20 cellular contexts compared by ENCODE assay signal in genomic region chr3:39211332-39212130, GRCh38. TPM values are rescaled to one million over a fixed set of nuclear protein-coding genes. Genes with fewer than 3 reads are reported as not detected.
DNase-seq lines count a peak whose midpoint lies in the region; FAIRE-seq and TF ChIP-seq lines count a peak whose summit lies in the region.
"Had no signal": no experiment of that assay in that cellular context is flagged by ENCODE, and none has a peak within 500 bp of the region (broad histone marks: within the 10 kb centered on the region; RNA-seq: fewer than 3 reads in every experiment).

No MANE protein-coding gene starts in this region.

- no peaks in the 10 kb centered on the region for H3K23me2 ChIP-seq in H9 (ENCODE audit: insufficient read length, low read depth, low read length, poor library complexity, severe bottlenecking)
- H3K23me2 ChIP-seq in H1 (ENCODE audit: low read depth, low read length): no peaks in the 10 kb centered on the region

- H3K36me3 ChIP-seq in H1 (ENCODE audit: control insufficient read depth in 2 of 4, insufficient read depth in 4 of 4, low read length in 3 of 4) (no peaks in the 10 kb centered on the region), iPS-20b (ENCODE audit: insufficient read depth, low read depth, low read length) (no peaks in the 10 kb centered on the region), brain microvascular endothelial cell (replicated peaks) (no peaks in the 10 kb centered on the region)
- H3K36me3 ChIP-seq: BE2C had no signal

- H4K5ac ChIP-seq in H9 (ENCODE audit: insufficient read length, low read depth, low read length): no peak overlapping the region
- no peak overlapping the region for H4K5ac ChIP-seq in H1 (ENCODE audit: insufficient read length, low read depth, low read length)

- H2AK5ac ChIP-seq in H9 (ENCODE audit: insufficient read length, low read length) (no peak overlapping the region), H1 (ENCODE audit: low read depth, low read length) (no peak overlapping the region)

- DNase-seq in H9 (peak; percentile 65), H1 (ENCODE audit: low read depth in 1 of 2, low spot score in 2 of 2) (no peak), ureter (ENCODE audit: low spot score) (peak; percentile 12), brain microvascular endothelial cell (no peak), activated T-cell treated with anti-CD3 and anti-CD28 coated beads for 4 hours (no peak), GM10248 (ENCODE audit: extremely low spot score) (no peak)
- DNase-seq: BE2C, EL, MV-4-11, NCI-H1694 treated with DMSO at 0.1 percent for 48 hours, NCI-H446 treated with DMSO at 0.1 percent for 48 hours, NCI-H526 treated with DMSO at 0.1 percent for 48 hours, PC-3, Right ventricle myocardium superior had no signal

- H3K9me3 Mint-ChIP-seq in H9: peaks cover 0 to 4% of the 10 kb centered on the region in 2 experiments; a peak in 1 of 5 replicates
- H3K9me3 Mint-ChIP-seq: IgD-negative memory B cell had no signal

- H3K27ac ChIP-seq in H9 (ENCODE audit: insufficient read length, low read depth, low read length): no peak overlapping the region
- H3K27ac ChIP-seq in H1 (ENCODE audit: low read depth, low read length): no peak overlapping the region
- H3K27ac ChIP-seq in iPS-20b (ENCODE audit: low read length): no peak overlapping the region
- H3K27ac ChIP-seq in brain microvascular endothelial cell: no peak overlapping the region

- peaks cover 35 to 37% of the 10 kb centered on the region in 2 experiments for H3K4me1 Mint-ChIP-seq in H9

- peaks cover 4% of the 10 kb centered on the region for H3K4me1 ChIP-seq in H9 (ENCODE audit: insufficient read depth, low read length)
- peaks cover 0 to 11% (median 6%) of the 10 kb centered on the region in 4 experiments; a peak in 5 of 7 replicates for H3K4me1 ChIP-seq in H1 (replicated peaks in 1 of 4; ENCODE audit: control insufficient read depth in 3 of 4, insufficient read depth in 4 of 4, low read length in 3 of 4)
- peaks cover 23% of the 10 kb centered on the region for H3K4me1 ChIP-seq in iPS-20b (ENCODE audit: insufficient read depth, low read length)
- H3K4me1 ChIP-seq: BE2C had no signal

- H3K27ac Mint-ChIP-seq in H9: peak overlapping the region; percentile 8 to 45 (median 24); a peak in 3 of 7 replicates
- H3K27ac Mint-ChIP-seq: IgD-negative memory B cell had no signal

- H3K9me3 ChIP-seq in H9 (ENCODE audit: control insufficient read depth, low read depth, low read length): no peaks in the 10 kb centered on the region
- H3K9me3 ChIP-seq in H1 (ENCODE audit: insufficient read depth in 2 of 2, low read depth in 1 of 2, low read length in 1 of 2): no peaks in the 10 kb centered on the region
- no peaks in the 10 kb centered on the region; the same call in 1 of the 2 replicates for H3K9me3 ChIP-seq in iPS-20b (ENCODE audit: insufficient read depth, low read depth, low read length)
- H3K9me3 ChIP-seq: BE2C had no signal

- H3K79me1 ChIP-seq in H9 (ENCODE audit: insufficient read depth, low read depth, low read length, poor library complexity, severe bottlenecking) (no peaks in the 10 kb centered on the region), H1 (ENCODE audit: low read depth, low read length) (no peaks in the 10 kb centered on the region)

- FAIRE-seq in H1 (lab: Jason Lieb, UNC): no peak
- FAIRE-seq: D721Med, GM12878, HTR-8/SVneo had no signal

- H3K23ac ChIP-seq in H9 (ENCODE audit: insufficient read length, low read depth, low read length) (no peak overlapping the region), H1 (ENCODE audit: insufficient read length) (no peak overlapping the region)

- TF ChIP-seq EP300 in H1 (IDR thresholded peaks at IDR 0.05; ENCODE audit: borderline replicate concordance in 1 of 2, low read depth in 2 of 2, low read length in 2 of 2): no peak

- H3K18ac ChIP-seq in H9 (ENCODE audit: insufficient read length, low read depth, low read length) (no peak overlapping the region), H1 (ENCODE audit: extremely low read depth, low read length) (no peak overlapping the region)

- H3K4me3 ChIP-seq in H1 (ENCODE audit: extremely low read depth in 1 of 4, insufficient read depth in 2 of 4, low read depth in 3 of 4, low read length in 4 of 4) (no peak overlapping the region), iPS-20b (ENCODE audit: low read length) (0 out of 2 replicates have a peak overlapping the region, but pooled peaks have one; percentile 21), brain microvascular endothelial cell (ENCODE audit: low read depth, low read length) (no peak overlapping the region)
- H3K4me3 ChIP-seq: GM12878 had no signal

- no CpG with 5 or more reads among the region's 4 CpGs for WGBS in H9 (ENCODE audit: extremely low coverage, insufficient read length, low lambda C conversion rate)
- 84% methylated on average over 4 of the region's 4 CpGs; no CpG with 5 or more reads in 1 of the 2 experiments for WGBS in H1 (ENCODE audit: extremely low coverage in 1 of 2, insufficient coverage in 1 of 2, insufficient read length in 1 of 2, insufficient replicate concordance in 2 of 2, low coverage in 1 of 2, low lambda C conversion rate in 2 of 2, missing lambda C conversion rate in 1 of 2), 2 experiments

- no peak for TF ChIP-seq POLR2A in H1 (IDR thresholded peaks at IDR 0.05; ENCODE audit: control extremely low read depth in 1 of 2, low read depth in 2 of 2, low read length in 2 of 2)

- H4K20me1 ChIP-seq in H9 (ENCODE audit: control insufficient read depth, insufficient read depth, insufficient read length): peaks cover 2% of the 10 kb centered on the region
- no peaks in the 10 kb centered on the region for H4K20me1 ChIP-seq in H1 (replicated peaks in 1 of 2; ENCODE audit: control insufficient read depth in 1 of 2, insufficient read depth in 2 of 2, low read length in 2 of 2)

- H2BK20ac ChIP-seq in H9 (ENCODE audit: low read depth, low read length, poor library complexity, severe bottlenecking): no peak overlapping the region
- H2BK20ac ChIP-seq in H1 (ENCODE audit: low read length): 0 out of 2 replicates have a peak overlapping the region, but pooled peaks have one; percentile 36

- in situ Hi-C loops in brain microvascular endothelial cell (cut with HindIII; ENCODE audit: low pct_ligation_motif_present, low sequenced_read_pairs): no loop called here

- H2AFZ ChIP-seq in H9 (ENCODE audit: low read length) (no peak overlapping the region), H1 (ENCODE audit: low read length) (no peak overlapping the region)

- H3K79me2 ChIP-seq in H9 (ENCODE audit: insufficient read depth, low read length) (no peaks in the 10 kb centered on the region), H1 (ENCODE audit: control insufficient read depth in 1 of 2, insufficient read depth in 2 of 2, low read length in 2 of 2) (no peaks in the 10 kb centered on the region)

- no peak overlapping the region for H2BK120ac ChIP-seq in H9 (ENCODE audit: low read depth, low read length, poor library complexity, severe bottlenecking)
- no peak overlapping the region for H2BK120ac ChIP-seq in H1 (replicated peaks; ENCODE audit: low read depth, low read length)

- POLR2A ChIA-PET in H1 (lab: Charles Lee; ENCODE audit: partially characterized antibody) (interaction anchor here (1.7 kb wide), 1 partner anchor 9 kb away, joined by 7 read pairs; no protein-coding TSS in a partner anchor), GM10248 (lab: Yijun Ruan, JAX) (no interaction called here)

- H4K91ac ChIP-seq in H9 (ENCODE audit: insufficient read length, low read depth, low read length) (no peak overlapping the region), H1 (replicated peaks; ENCODE audit: insufficient read length, low read length) (peak overlapping the region; percentile 29)

- H3K27me3 Mint-ChIP-seq in H9 (ENCODE audit: low read depth): peaks cover 2% of the 10 kb centered on the region; the same call in 1 of the 2 replicates

- H4K8ac ChIP-seq in H9 (replicated peaks; ENCODE audit: insufficient read length, low read depth, low read length) (no peak overlapping the region), H1 (ENCODE audit: extremely low read depth, insufficient read depth, low read length) (no peak overlapping the region)

- no peak overlapping the region for H3K14ac ChIP-seq in H9 (ENCODE audit: insufficient read depth, low read length)
- H3K14ac ChIP-seq in H1 (ENCODE audit: insufficient read length): no peak overlapping the region

- H2BK15ac ChIP-seq in H9 (ENCODE audit: low read depth, low read length) (no peak overlapping the region), H1 (ENCODE audit: low read length) (peak overlapping the region; percentile 61; the same call in 1 of the 2 replicates)

- TF ChIP-seq CTCF in H9 (conservative IDR thresholded peaks at IDR 0.05) (peak; percentile 46; the same call in 2 of the 3 replicates), H1 (IDR thresholded peaks at IDR 0.05; ENCODE audit: control extremely low read depth in 1 of 3, insufficient read depth in 1 of 3, low read depth in 1 of 3, low read length in 3 of 3) (peak in 2 of 3 experiments; percentile 7 to 40; a peak in 1 of 4 replicates), brain microvascular endothelial cell (IDR thresholded peaks at IDR 0.05; ENCODE audit: low read depth, low read length, missing control alignments) (no peak), GM10248 (IDR thresholded peaks at IDR 0.05; ENCODE audit: control extremely low read depth, extremely low read depth, low read depth, missing control alignments) (no peak)

- no peak overlapping the region; a peak in 1 of 5 replicates for H3K4me3 Mint-ChIP-seq in H9
- H3K4me3 Mint-ChIP-seq: IgD-negative memory B cell had no signal

- no peak overlapping the region for H3T11ph ChIP-seq in H9 (ENCODE audit: low read length)

- H3K4ac ChIP-seq in H9 (ENCODE audit: low read depth, low read length) (no peak overlapping the region), H1 (replicated peaks; ENCODE audit: insufficient read length, low read depth, low read length) (no peak overlapping the region)

- H3K4me2 ChIP-seq in H9 (ENCODE audit: insufficient read depth, insufficient read length, low read length) (peak overlapping the region; percentile 3), H1 (ENCODE audit: insufficient read depth in 1 of 2, low read depth in 2 of 2, low read length in 2 of 2) (peak overlapping the region in 1 of 2 experiments; percentile 9; a peak in 1 of 4 replicates)

- H3K27me3 ChIP-seq in H9 (ENCODE audit: insufficient read depth, low read length) (no peaks in the 10 kb centered on the region), H1 (replicated peaks in 1 of 4; ENCODE audit: control insufficient read depth in 3 of 4, extremely low read depth in 1 of 4, insufficient read depth in 3 of 4, low read length in 3 of 4) (no peaks in the 10 kb centered on the region), iPS-20b (ENCODE audit: insufficient read depth, low read length) (no peaks in the 10 kb centered on the region), brain microvascular endothelial cell (replicated peaks) (peaks cover 2% of the 10 kb centered on the region)
- H3K27me3 ChIP-seq: BE2C had no signal

- no peaks in the 10 kb centered on the region for H3K36me3 Mint-ChIP-seq in H9 (ENCODE audit: insufficient read depth in 1 of 3, low read depth in 3 of 3)
- H3K36me3 Mint-ChIP-seq: IgD-negative memory B cell had no signal

- no peak overlapping the region for H2BK5ac ChIP-seq in H9 (ENCODE audit: insufficient read length, low read length)
- H2BK5ac ChIP-seq in H1 (ENCODE audit: low read depth, low read length): 0 out of 2 replicates have a peak overlapping the region, but pooled peaks have one; percentile 38

- no peak overlapping the region for H2BK12ac ChIP-seq in H9 (ENCODE audit: insufficient read length, low read depth, low read length)
- no peak overlapping the region; the same call in 1 of the 2 replicates for H2BK12ac ChIP-seq in H1 (ENCODE audit: low read depth, low read length)

- CTCF ChIA-PET in H1 (lab: Charles Lee; ENCODE audit: partially characterized antibody): interaction anchor here (0.7 to 15.2 kb wide), 15 partner anchors 8 to 94 kb away, joined by 3 to 198 read pairs (median 4); partner anchors contain the start of gene XIRP1
- CTCF ChIA-PET in GM10248 (lab: Yijun Ruan, JAX): interaction anchor here (1.0 to 8.2 kb wide), 3 partner anchors 20 to 80 kb away, joined by 3 to 55 read pairs (median 28); partner anchors contain the start of gene XIRP1

- H3K56ac ChIP-seq in H9 (ENCODE audit: insufficient read length, low read depth, low read length) (no peak overlapping the region), H1 (replicated peaks; ENCODE audit: insufficient read length, low read depth, low read length) (no peak overlapping the region)

- TF ChIP-seq RAD21 in H1 (IDR thresholded peaks at IDR 0.05 in 1 of 2, conservative IDR thresholded peaks at IDR 0.05 in 1 of 2; ENCODE audit: low read depth in 2 of 2, low read length in 2 of 2): no peak; a peak in 1 of 4 replicates

- H3K9ac ChIP-seq in H9 (ENCODE audit: extremely low read depth, insufficient read length, low read length) (no peak overlapping the region), H1 (replicated peaks in 1 of 4; ENCODE audit: extremely low read depth in 1 of 4, low read depth in 3 of 4, low read length in 3 of 4) (no peak overlapping the region), iPS-20b (ENCODE audit: low read depth, low read length) (no peak overlapping the region)

RNA-seq across cellular contexts. Expression of gene XIRP1, which starts 19.1 kb away (rescaled TPM):
- total RNA-seq in H9 (2021): not detected in 2 replicates
- not detected in 2 replicates for total RNA-seq in H1 (2021; fragmentation: NEBNext Ultra II Directional; extraction: Animal tissue kit (Norgen Biotek cat#: 25700))
- polyA plus RNA-seq in H1 (2011; rRNA removed): not detected in 2 replicates
- polyA plus RNA-seq in H1 (2011; cell fraction: cytosol; rRNA removed): not detected
- not detected for polyA plus RNA-seq in H1 (2011; cell fraction: nucleus; rRNA removed)
- not detected in 4 replicates for polyA plus RNA-seq in H1 (2012, experiment 1 of 2)
- polyA plus RNA-seq in H1 (2012, experiment 2 of 2): not detected
- polyA plus RNA-seq in H1 (2013, experiment 1 of 2): not detected
- not detected for polyA plus RNA-seq in H1 (2013, experiment 2 of 2)
- polyA minus RNA-seq in H1 (2011; rRNA and poly(A)+ RNA removed): not detected in 2 replicates
- polyA minus RNA-seq in H1 (2011; cell fraction: cytosol; rRNA and poly(A)+ RNA removed): not detected
- polyA minus RNA-seq in H1 (2011; cell fraction: nucleus; rRNA and poly(A)+ RNA removed): not detected
- 0.13 TPM for total RNA-seq in ureter
- total RNA-seq: A673, PC-3 had no signal
- polyA plus RNA-seq: IgD-negative memory B cell had no signal

RNA-seq across cellular contexts. Expression of gene CSRNP1, which starts 58.1 kb away (rescaled TPM):
- total RNA-seq in H9 (2021) (8.2 and 8.5 TPM in 2 replicates), ureter (32.1 TPM)
- 7.1 and 8.3 TPM in 2 replicates for total RNA-seq in H1 (2021; fragmentation: NEBNext Ultra II Directional; extraction: Animal tissue kit (Norgen Biotek cat#: 25700))
- 6.7 and 10.9 TPM in 2 replicates for polyA plus RNA-seq in H1 (2011; rRNA removed)
- polyA plus RNA-seq in H1 (2011; cell fraction: cytosol; rRNA removed): 9.2 TPM
- polyA plus RNA-seq in H1 (2011; cell fraction: nucleus; rRNA removed): 16.9 TPM
- polyA plus RNA-seq in H1 (2012, experiment 1 of 2): 6.3 to 8.1 TPM (median 7.5 TPM) in 4 replicates
- 10.1 TPM for polyA plus RNA-seq in H1 (2012, experiment 2 of 2)
- 4.0 TPM for polyA plus RNA-seq in H1 (2013, experiment 1 of 2)
- polyA plus RNA-seq in H1 (2013, experiment 2 of 2): 3.9 TPM
- polyA minus RNA-seq in H1 (2011; rRNA and poly(A)+ RNA removed): 9.9 and 16.1 TPM in 2 replicates
- polyA minus RNA-seq in H1 (2011; cell fraction: cytosol; rRNA and poly(A)+ RNA removed): 7.6 TPM
- 11.4 TPM for polyA minus RNA-seq in H1 (2011; cell fraction: nucleus; rRNA and poly(A)+ RNA removed)

Comparison
In these comparisons a context has a peak if more than half of its experiments do, and no peak if none do; other contexts are left out.
1. DNase-seq: peak in H9 (single experiment) and ureter (single experiment); none in H1 (0 of 2), brain microvascular endothelial cell (single experiment), activated T-cell treated with anti-CD3 and anti-CD28 coated beads for 4 hours (single experiment) and GM10248 (single experiment).
2. CTCF ChIP-seq: peak in H9 (single experiment) and H1 (2 of 3); none in brain microvascular endothelial cell (single experiment) and GM10248 (single experiment).